1 cellular context compared by ENCODE assay signal in the genomic region with DNA sequence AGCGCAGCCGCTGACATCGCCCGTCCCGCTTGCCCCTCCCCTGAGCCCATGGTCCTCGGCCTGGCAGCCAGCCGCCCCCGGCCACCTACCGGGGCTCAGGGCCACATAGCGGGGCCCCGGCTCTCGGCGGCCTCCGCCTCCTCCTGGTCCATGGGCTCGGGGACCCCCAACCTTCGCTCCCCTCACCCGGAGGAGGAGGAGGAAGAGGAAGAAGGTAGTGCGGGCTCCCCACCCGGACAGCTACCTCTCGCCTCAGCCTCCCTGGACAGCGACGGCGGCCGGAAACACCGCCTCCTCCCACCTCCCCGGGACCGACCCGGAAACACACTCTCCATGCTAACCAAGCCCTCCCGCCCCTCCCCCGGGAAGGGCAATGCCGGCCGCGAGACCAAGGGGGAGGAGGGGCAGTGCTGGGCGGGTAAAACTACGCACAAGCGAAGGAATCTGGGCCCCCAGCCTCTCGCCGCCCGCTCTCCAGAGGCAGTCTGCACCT.
TF ChIP-seq lines count a peak whose summit lies in the region.

Gene KIAA0319L, minus strand, starts transcription at position 286 of the 493 bp plus-strand sequence. CDS start 2,912 bp downstream, outside the sequence.

TF ChIP-seq in HepG2, 621 proteins besides CTCF, POLR2A, EP300 and RAD21 (continued from another document and continues in another):
- TF ChIP-seq BHLHE40 (IDR thresholded peaks at IDR 0.05; ENCODE audit: low read length) (no peak), RNF2 (conservative IDR thresholded peaks at IDR 0.05; ENCODE audit: low read depth) (no peak), PHF20 (CRISPR knock-in tag; IDR thresholded peaks at IDR 0.05) (peak; percentile 83), ZSCAN30 (CRISPR knock-in tag; IDR thresholded peaks at IDR 0.05) (no peak), ZNF468 (CRISPR knock-in tag; IDR thresholded peaks at IDR 0.05) (no peak), MTF2 (CRISPR knock-in tag; IDR thresholded peaks at IDR 0.05; ENCODE audit: borderline replicate concordance) (no peak), MYC (CRISPR knock-in tag; IDR thresholded peaks at IDR 0.05; ENCODE audit: borderline replicate concordance) (no peak), ZNF362 (CRISPR knock-in tag; IDR thresholded peaks at IDR 0.05; ENCODE audit: borderline replicate concordance) (no peak), GTF3A (CRISPR knock-in tag; conservative IDR thresholded peaks at IDR 0.05) (no peak), POLR2AphosphoS5 (IDR thresholded peaks at IDR 0.05; ENCODE audit: low read depth, low read length) (peak; percentile 71), ZNF605 (CRISPR knock-in tag; IDR thresholded peaks at IDR 0.05) (0 out of 2 replicates have a peak, but pooled peaks have one; percentile 52), CHD4 (IDR thresholded peaks at IDR 0.05; ENCODE audit: borderline replicate concordance, low read length) (no peak), ZNF709 (CRISPR knock-in tag; IDR thresholded peaks at IDR 0.05) (peak; percentile 59; the same call in 1 of the 2 replicates), TGIF2 (CRISPR knock-in tag; IDR thresholded peaks at IDR 0.05) (peak; percentile 10; the same call in 1 of the 2 replicates), KDM1A (CRISPR knock-in tag; IDR thresholded peaks at IDR 0.05) (no peak), GATAD1 (CRISPR knock-in tag; IDR thresholded peaks at IDR 0.05) (no peak; the same call in 1 of the 2 replicates), NONO (IDR thresholded peaks at IDR 0.05) (no peak), NONO (CRISPR knock-in tag; conservative IDR thresholded peaks at IDR 0.05) (no peak), GABPA (IDR thresholded peaks at IDR 0.05; ENCODE audit: low read depth, low read length) (peak; percentile 75), GABPA (CRISPR knock-in tag; IDR thresholded peaks at IDR 0.05; ENCODE audit: low read depth) (peak; percentile 95), ARID5B (CRISPR knock-in tag; IDR thresholded peaks at IDR 0.05) (peak; percentile 6; the same call in 1 of the 2 replicates), PLRG1 (conservative IDR thresholded peaks at IDR 0.05) (no peak), GLMP (CRISPR knock-in tag; IDR thresholded peaks at IDR 0.05; ENCODE audit: borderline replicate concordance) (no peak), AHR (CRISPR knock-in tag; IDR thresholded peaks at IDR 0.05) (peak; percentile 15), POLR2G (IDR thresholded peaks at IDR 0.05; ENCODE audit: low read depth, low read length) (peak; percentile 91), MZF1 (CRISPR knock-in tag; IDR thresholded peaks at IDR 0.05; ENCODE audit: borderline replicate concordance) (no peak), SNAPC2 (CRISPR knock-in tag; IDR thresholded peaks at IDR 0.05) (peak; percentile 22; the same call in 1 of the 2 replicates), ZNF800 (CRISPR knock-in tag; IDR thresholded peaks at IDR 0.05) (no peak), ZKSCAN5 (CRISPR knock-in tag; IDR thresholded peaks at IDR 0.05) (no peak)
- TF ChIP-seq, protein P1, sequence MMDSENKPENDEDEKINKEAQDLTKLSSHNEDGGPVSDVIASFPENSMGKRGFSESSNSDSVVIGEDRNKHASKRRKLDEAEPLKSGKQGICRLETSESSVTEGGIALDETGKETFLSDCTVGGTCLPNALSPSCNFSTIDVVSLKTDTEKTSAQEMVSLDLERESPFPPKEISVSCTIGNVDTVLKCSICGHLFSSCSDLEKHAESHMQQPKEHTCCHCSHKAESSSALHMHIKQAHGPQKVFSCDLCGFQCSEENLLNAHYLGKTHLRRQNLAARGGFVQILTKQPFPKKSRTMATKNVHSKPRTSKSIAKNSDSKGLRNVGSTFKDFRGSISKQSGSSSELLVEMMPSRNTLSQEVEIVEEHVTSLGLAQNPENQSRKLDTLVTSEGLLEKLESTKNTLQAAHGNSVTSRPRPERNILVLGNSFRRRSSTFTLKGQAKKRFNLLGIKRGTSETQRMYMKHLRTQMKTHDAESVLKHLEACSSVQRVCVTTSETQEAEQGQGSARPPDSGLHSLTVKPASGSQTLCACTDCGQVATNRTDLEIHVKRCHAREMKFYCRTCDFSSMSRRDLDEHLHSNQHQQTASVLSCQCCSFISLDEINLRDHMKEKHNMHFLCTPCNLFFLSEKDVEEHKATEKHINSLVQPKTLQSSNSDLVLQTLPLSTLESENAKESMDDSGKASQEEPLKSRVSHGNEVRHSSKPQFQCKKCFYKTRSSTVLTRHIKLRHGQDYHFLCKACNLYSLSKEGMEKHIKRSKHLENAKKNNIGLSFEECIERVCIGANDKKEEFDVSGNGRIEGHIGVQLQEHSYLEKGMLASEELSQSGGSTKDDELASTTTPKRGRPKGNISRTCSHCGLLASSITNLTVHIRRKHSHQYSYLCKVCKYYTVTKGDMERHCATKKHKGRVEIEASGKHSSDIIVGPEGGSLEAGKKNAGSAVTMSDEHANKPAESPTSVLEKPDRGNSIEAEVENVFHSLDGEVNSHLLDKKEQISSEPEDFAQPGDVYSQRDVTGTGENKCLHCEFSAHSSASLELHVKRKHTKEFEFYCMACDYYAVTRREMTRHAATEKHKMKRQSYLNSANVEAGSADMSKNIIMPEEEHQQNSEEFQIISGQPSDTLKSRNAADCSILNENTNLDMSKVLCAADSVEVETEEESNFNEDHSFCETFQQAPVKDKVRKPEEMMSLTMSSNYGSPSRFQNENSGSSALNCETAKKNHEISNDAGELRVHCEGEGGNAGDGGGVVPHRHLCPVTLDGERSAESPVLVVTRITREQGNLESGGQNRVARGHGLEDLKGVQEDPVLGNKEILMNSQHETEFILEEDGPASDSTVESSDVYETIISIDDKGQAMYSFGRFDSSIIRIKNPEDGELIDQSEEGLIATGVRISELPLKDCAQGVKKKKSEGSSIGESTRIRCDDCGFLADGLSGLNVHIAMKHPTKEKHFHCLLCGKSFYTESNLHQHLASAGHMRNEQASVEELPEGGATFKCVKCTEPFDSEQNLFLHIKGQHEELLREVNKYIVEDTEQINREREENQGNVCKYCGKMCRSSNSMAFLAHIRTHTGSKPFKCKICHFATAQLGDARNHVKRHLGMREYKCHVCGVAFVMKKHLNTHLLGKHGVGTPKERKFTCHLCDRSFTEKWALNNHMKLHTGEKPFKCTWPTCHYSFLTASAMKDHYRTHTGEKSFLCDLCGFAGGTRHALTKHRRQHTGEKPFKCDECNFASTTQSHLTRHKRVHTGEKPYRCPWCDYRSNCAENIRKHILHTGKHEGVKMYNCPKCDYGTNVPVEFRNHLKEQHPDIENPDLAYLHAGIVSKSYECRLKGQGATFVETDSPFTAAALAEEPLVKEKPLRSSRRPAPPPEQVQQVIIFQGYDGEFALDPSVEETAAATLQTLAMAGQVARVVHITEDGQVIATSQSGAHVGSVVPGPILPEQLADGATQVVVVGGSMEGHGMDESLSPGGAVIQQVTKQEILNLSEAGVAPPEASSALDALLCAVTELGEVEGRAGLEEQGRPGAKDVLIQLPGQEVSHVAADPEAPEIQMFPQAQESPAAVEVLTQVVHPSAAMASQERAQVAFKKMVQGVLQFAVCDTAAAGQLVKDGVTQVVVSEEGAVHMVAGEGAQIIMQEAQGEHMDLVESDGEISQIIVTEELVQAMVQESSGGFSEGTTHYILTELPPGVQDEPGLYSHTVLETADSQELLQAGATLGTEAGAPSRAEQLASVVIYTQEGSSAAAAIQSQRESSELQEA (CRISPR knock-in tag; IDR thresholded peaks at IDR 0.05; ENCODE audit: not compliant biosample characterization): no peak
- TF ChIP-seq, protein P2, sequence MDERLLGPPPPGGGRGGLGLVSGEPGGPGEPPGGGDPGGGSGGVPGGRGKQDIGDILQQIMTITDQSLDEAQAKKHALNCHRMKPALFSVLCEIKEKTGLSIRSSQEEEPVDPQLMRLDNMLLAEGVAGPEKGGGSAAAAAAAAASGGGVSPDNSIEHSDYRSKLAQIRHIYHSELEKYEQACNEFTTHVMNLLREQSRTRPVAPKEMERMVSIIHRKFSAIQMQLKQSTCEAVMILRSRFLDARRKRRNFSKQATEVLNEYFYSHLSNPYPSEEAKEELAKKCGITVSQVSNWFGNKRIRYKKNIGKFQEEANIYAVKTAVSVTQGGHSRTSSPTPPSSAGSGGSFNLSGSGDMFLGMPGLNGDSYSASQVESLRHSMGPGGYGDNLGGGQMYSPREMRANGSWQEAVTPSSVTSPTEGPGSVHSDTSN (CRISPR knock-in tag; IDR thresholded peaks at IDR 0.05): no peak
